In the genomic region with DNA sequence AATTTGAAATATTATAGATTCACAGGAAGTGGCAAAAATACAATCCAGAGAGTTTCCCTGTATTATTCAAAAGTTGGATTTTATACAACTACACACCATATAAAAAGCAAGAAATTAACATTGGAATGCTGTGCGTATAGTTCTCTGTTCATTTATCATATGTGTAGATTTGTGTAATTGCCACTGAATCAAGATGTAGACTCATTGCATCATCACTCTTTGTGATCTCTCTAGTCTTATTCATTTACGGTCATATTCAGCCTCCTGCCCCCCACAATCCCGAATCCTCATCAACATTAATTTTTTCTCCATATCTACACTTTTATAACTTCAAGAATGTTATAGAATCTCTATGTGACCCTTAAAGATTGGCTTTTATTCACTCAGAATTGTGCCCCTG, we compare ENCODE assay signal across 31 cellular contexts.
"Had no signal": no experiment of that assay in that cellular context is flagged by ENCODE, and none has a peak within 500 bp of the region (broad histone marks: within the 10 kb centered on the region; RNA-seq: fewer than 3 reads in every experiment).

No MANE protein-coding gene starts in this region.

- H3K9me3 ChIP-seq: gastrocnemius medialis had no signal

- H3K4me3 Mint-ChIP-seq: activated B cell treated with CpG ODN at 0.5 μM for 24 hours; activated CD8-positive, alpha-beta T cell treated with anti-CD3 and anti-CD28 coated beads for 36 hours; activated naive CD8-positive, alpha-beta T cell; activated T-cell treated with anti-CD3 and anti-CD28 coated beads, Interleukin-2, amount 50 U/mL, for 4 hours; activated T-helper 17 cell treated with anti-CD3 and anti-CD28 coated beads, Interleukin-2, amount 50 U/mL, for 72 hours; T-helper 17 cell; T-helper 2 cell treated with Interferon-gamma antibody and Interleukin-4, amounts not matched to agents 5 μg/mL and 100 μg/mL, for 36 hours had no signal

- H3K4me3 ChIP-seq: gastrocnemius medialis had no signal

- H3K4me1 Mint-ChIP-seq: activated B cell treated with CpG ODN at 0.5 μM for 24 hours; activated T-helper 17 cell treated with anti-CD3 and anti-CD28 coated beads, Interleukin-2, amount 50 U/mL, for 72 hours had no signal

- DNase-seq: activated B cell treated with CpG ODN at 0.5 μM for 24 hours; activated CD4-positive, alpha-beta T cell treated with anti-CD3 and anti-CD28 coated beads for 48 hours; activated CD4-positive, alpha-beta T cell treated with anti-CD3 and anti-CD28 coated beads, Interleukin-2, amount 50 U/mL, for 1 hour; activated CD4-positive, alpha-beta T cell treated with anti-CD3 and anti-CD28 coated beads, Interleukin-2, amount 50 U/mL, for 48 hours; activated CD8-positive, alpha-beta memory T cell treated with anti-CD3 and anti-CD28 coated beads for 24 hours; activated CD8-positive, alpha-beta T cell treated with anti-CD3 and anti-CD28 coated beads for 36 hours; activated effector memory CD4-positive, alpha-beta T cell treated with Interleukin-2 at 50 U/mL for 16 hours; activated gamma-delta T cell treated with Interleukin-2 at 50 U/mL for 16 hours; activated naive CD4-positive, alpha-beta T cell treated with anti-CD3 and anti-CD28 coated beads, Interleukin-2, amount 50 U/mL, for 16 hours; activated naive CD4-positive, alpha-beta T cell treated with Interleukin-2 at 50 U/mL for 16 hours; activated T-cell treated with anti-CD3 and anti-CD28 coated beads, Interleukin-2, amount 50 U/mL, for 4 hours; amniotic stem cell; brain microvascular endothelial cell; cortex of kidney; dermis blood vessel endothelial cell; effector CD8-positive, alpha-beta T cell; foreskin fibroblast; gastrocnemius medialis; glutamatergic neuron; T-helper 1 cell; T-helper 17 cell; T1000; WERI-Rb-1 had no signal

- H3K4me1 ChIP-seq: gastrocnemius medialis had no signal

- H3K27me3 ChIP-seq: brain microvascular endothelial cell had no signal

- H3K36me3 Mint-ChIP-seq: activated naive CD8-positive, alpha-beta T cell had no signal

- H3K36me3 ChIP-seq: brain microvascular endothelial cell, gastrocnemius medialis, WERI-Rb-1 had no signal

- H3K27ac ChIP-seq: brain microvascular endothelial cell, gastrocnemius medialis, WERI-Rb-1 had no signal

- H3K9me3 Mint-ChIP-seq: activated B cell treated with CpG ODN at 0.5 μM for 24 hours; activated CD8-positive, alpha-beta T cell treated with anti-CD3 and anti-CD28 coated beads for 36 hours; activated T-cell treated with anti-CD3 and anti-CD28 coated beads, Interleukin-2, amount 50 U/mL, for 4 hours; activated T-helper 17 cell treated with anti-CD3 and anti-CD28 coated beads, Interleukin-2, amount 50 U/mL, for 72 hours; T-helper 2 cell treated with Interferon-gamma antibody and Interleukin-4, amounts not matched to agents 5 μg/mL and 100 μg/mL, for 36 hours had no signal

- H3K27ac Mint-ChIP-seq: activated B cell treated with CpG ODN at 0.5 μM for 24 hours; activated CD8-positive, alpha-beta T cell treated with anti-CD3 and anti-CD28 coated beads for 36 hours; activated naive CD8-positive, alpha-beta T cell; activated T-helper 17 cell treated with anti-CD3 and anti-CD28 coated beads, Interleukin-2, amount 50 U/mL, for 72 hours; T-helper 17 cell; T-helper 2 cell treated with Interferon-gamma antibody and Interleukin-4, amounts not matched to agents 5 μg/mL and 100 μg/mL, for 36 hours had no signal

- FAIRE-seq: astrocyte, bronchial epithelial cell, colon had no signal

- ATAC-seq: activated CD4-positive, CD25-positive, alpha-beta regulatory T cell treated with anti-CD3 and anti-CD28 coated beads, Interleukin-2, amount 50 U/mL, for 24 hours; activated CD8-positive, alpha-beta T cell treated with anti-CD3 and anti-CD28 coated beads for 36 hours; activated T-cell treated with anti-CD3 and anti-CD28 coated beads, Interleukin-2, amount 50 U/mL, for 4 hours; activated T-helper 17 cell treated with anti-CD3 and anti-CD28 coated beads, Interleukin-2, amount 50 U/mL, for 72 hours; esophagus mucosa; gastrocnemius medialis; T-helper 17 cell had no signal
